Comparison of ENCODE assay signal across 10 cellular contexts in genomic region chr4:72909461-72909860, GRCh38.
DNase-seq lines count a peak whose midpoint lies in the region; ATAC-seq and TF ChIP-seq lines count a peak whose summit lies in the region.
"Had no signal": no experiment of that assay in that cellular context is flagged by ENCODE, and none has a peak within 500 bp of the region (broad histone marks: within the 10 kb centered on the region; RNA-seq: fewer than 3 reads in every experiment).

No MANE protein-coding gene starts in this region.

- H3K18ac ChIP-seq in mesendoderm (ENCODE audit: low read length) = no peak overlapping the region

- no peak overlapping the region for H3K56ac ChIP-seq in mesendoderm (ENCODE audit: low read length)

- H3K27me3 ChIP-seq in Caco-2 (replicated peaks; ENCODE audit: control insufficient read depth, insufficient read depth, low read length) (no peaks in the 10 kb centered on the region), KMS-11 (ENCODE audit: insufficient read depth, low read depth) (no peaks in the 10 kb centered on the region), mesendoderm (ENCODE audit: insufficient read depth, low read length, poor library complexity) (no peaks in the 10 kb centered on the region)

- TF ChIP-seq CTCF in Caco-2 (IDR thresholded peaks at IDR 0.05; ENCODE audit: insufficient read depth in 1 of 2, low read depth in 1 of 2, low read length in 1 of 2, severe bottlenecking in 1 of 2, unreplicated experiment in 1 of 2) = peak; percentile 34 to 53
- TF ChIP-seq CTCF in KMS-11 (conservative IDR thresholded peaks at IDR 0.05; ENCODE audit: low read depth, low read length) = peak; percentile 46; the same call in 1 of the 2 replicates
- peak; percentile 13 for TF ChIP-seq CTCF in MCF 10A (IDR thresholded peaks at IDR 0.05; ENCODE audit: unreplicated experiment)

- intact Hi-C loops in Caco-2 (cut with micrococcal nuclease; ENCODE audit: unreplicated experiment) = loop anchor here (1.0 to 2.0 kb wide), 3 partner anchors 109 to 404 kb away; no protein-coding TSS in a partner anchor
- intact Hi-C loops in MCF 10A (cut with micrococcal nuclease) = loop anchor here (1.0 kb wide), 2 partner anchors 207 to 404 kb away; no protein-coding TSS in a partner anchor

- no peak overlapping the region for H3K23ac ChIP-seq in mesendoderm (ENCODE audit: low read length)

- H2AK5ac ChIP-seq in mesendoderm (ENCODE audit: low read length) = no peak overlapping the region

- ATAC-seq in GM19023 (IDR thresholded peaks at IDR 0.05; ENCODE audit: unreplicated experiment) = no peak

- H2AFZ ChIP-seq in KMS-11 (ENCODE audit: low read depth) = no peak overlapping the region

- H3K4me1 ChIP-seq in Caco-2 = no peaks in the 10 kb centered on the region
- H3K4me1 ChIP-seq in KMS-11 (ENCODE audit: low read depth, poor library complexity, severe bottlenecking) = no peaks in the 10 kb centered on the region
- no peaks in the 10 kb centered on the region for H3K4me1 ChIP-seq in mesendoderm (ENCODE audit: control insufficient read depth, low read depth, low read length)

- H3K36me3 Mint-ChIP-seq in Caco-2 (ENCODE audit: insufficient read depth, unreplicated experiment) = no peaks in the 10 kb centered on the region
- H3K36me3 Mint-ChIP-seq in MCF 10A (ENCODE audit: insufficient read depth, unreplicated experiment) = no peaks in the 10 kb centered on the region

- H2BK120ac ChIP-seq in mesendoderm (ENCODE audit: low read depth, low read length) = no peak overlapping the region

- H4K20me1 ChIP-seq in KMS-11 (ENCODE audit: insufficient read depth) = no peaks in the 10 kb centered on the region

- no TSS peak for BruUV-seq in Caco-2 (replicated peaks; lab: Mats Ljungman, UMichigan)
- BruUV-seq in MCF 10A (replicated peaks; lab: Mats Ljungman, UMichigan) = no TSS peak

- H3K9ac ChIP-seq in KMS-11 (no peak overlapping the region), mesendoderm (ENCODE audit: low read length) (no peak overlapping the region)

- H3K4me3 Mint-ChIP-seq in Caco-2 (ENCODE audit: unreplicated experiment) (no peak overlapping the region), MCF 10A (ENCODE audit: unreplicated experiment) (no peak overlapping the region)
- H3K4me3 Mint-ChIP-seq: T-helper 1 cell treated with Interleukin-12 subunit alpha and Interleukin-12 subunit beta and Interleukin-4 antibody, amounts not matched to agents 30 μg/mL and 1 μg/mL, for 36 hours had no signal

- H3K9me3 ChIP-seq in Caco-2 = no peaks in the 10 kb centered on the region

- H3K36me3 ChIP-seq in Caco-2 (ENCODE audit: control insufficient read depth, insufficient read depth, low read length) (no peaks in the 10 kb centered on the region), KMS-11 (ENCODE audit: insufficient read depth) (no peaks in the 10 kb centered on the region), mesendoderm (ENCODE audit: control insufficient read depth, insufficient read depth, low read length) (no peaks in the 10 kb centered on the region)

- DNase-seq in Caco-2 (peak; percentile 38 to 63), MCF 10A (ENCODE audit: unreplicated experiment) (peak; percentile 39), mesendoderm (peak; percentile 66), amniotic stem cell (lab: John Stamatoyannopoulos, UW) (no peak), NCI-H2171 (lab: John Stamatoyannopoulos, UW) (no peak), NCI-H2171 treated with DMSO at 0.1 percent for 48 hours (lab: John Stamatoyannopoulos, UW) (no peak)

- H3K27ac ChIP-seq in KMS-11 (no peak overlapping the region), mesendoderm (ENCODE audit: low read depth, low read length) (no peak overlapping the region)
- H3K27ac ChIP-seq: epithelial cell of prostate had no signal

- H3K27ac Mint-ChIP-seq in Caco-2 (ENCODE audit: unreplicated experiment) (no peak overlapping the region), MCF 10A (ENCODE audit: low read depth, unreplicated experiment) (no peak overlapping the region)
- H3K27ac Mint-ChIP-seq: T-helper 1 cell treated with Interleukin-12 subunit alpha and Interleukin-12 subunit beta and Interleukin-4 antibody, amounts not matched to agents 30 μg/mL and 1 μg/mL, for 36 hours had no signal

- H2BK15ac ChIP-seq in mesendoderm (replicated peaks; ENCODE audit: low read depth) = no peak overlapping the region

- H3K4me3 ChIP-seq in Caco-2 (ENCODE audit: low read depth, low read length) = no peak overlapping the region
- no peak overlapping the region for H3K4me3 ChIP-seq in KMS-11 (IDR thresholded peaks at IDR 0.05; ENCODE audit: insufficient read depth, low read depth, low read length)
- H3K4me3 ChIP-seq in mesendoderm (ENCODE audit: low read length) = no peak overlapping the region

- POLR2A ChIA-PET in Caco-2 (lab: Charles Lee) = no interaction called here
- POLR2A ChIA-PET in MCF 10A (lab: Yijun Ruan, JAX) = no interaction called here

- no peak overlapping the region for H4K5ac ChIP-seq in mesendoderm (ENCODE audit: low read length)

- no peak overlapping the region for H3K4ac ChIP-seq in mesendoderm (ENCODE audit: low read depth, low read length)

- no peak overlapping the region for H3K4me2 ChIP-seq in KMS-11
- H3K4me2 ChIP-seq in mesendoderm (ENCODE audit: low read length) = no peak overlapping the region

- WGBS in mesendoderm (ENCODE audit: extremely low coverage, insufficient coverage, low lambda C conversion rate) = no CpG with 5 or more reads among the region's 1 CpG

- CTCF ChIA-PET in Caco-2 (lab: Charles Lee) (interaction anchor here (0.6 kb wide), 2 partner anchors 209 to 406 kb away, joined by 3 read pairs; no protein-coding TSS in a partner anchor), MCF 10A (lab: Yijun Ruan, JAX) (interaction anchor here (1.0 kb wide), 1 partner anchor 405 kb away, joined by 4 read pairs; no protein-coding TSS in a partner anchor)

- no peaks in the 10 kb centered on the region for H3K9me3 Mint-ChIP-seq in Caco-2 (ENCODE audit: unreplicated experiment)
- no peaks in the 10 kb centered on the region for H3K9me3 Mint-ChIP-seq in MCF 10A (ENCODE audit: unreplicated experiment)
- H3K9me3 Mint-ChIP-seq: T-helper 1 cell treated with Interleukin-12 subunit alpha and Interleukin-12 subunit beta and Interleukin-4 antibody, amounts not matched to agents 30 μg/mL and 1 μg/mL, for 36 hours had no signal

- H3K4me1 Mint-ChIP-seq in Caco-2 (ENCODE audit: low read depth, unreplicated experiment) (no peaks in the 10 kb centered on the region), MCF 10A (ENCODE audit: insufficient read depth, unreplicated experiment) (no peaks in the 10 kb centered on the region)

- no peak overlapping the region for H2BK5ac ChIP-seq in mesendoderm (ENCODE audit: low read length)

- H3K27me3 Mint-ChIP-seq in Caco-2 (ENCODE audit: insufficient read depth, unreplicated experiment) (no peaks in the 10 kb centered on the region), MCF 10A (ENCODE audit: insufficient read depth, unreplicated experiment) (no peaks in the 10 kb centered on the region)

- H3K79me1 ChIP-seq in mesendoderm (ENCODE audit: low read length) = no peaks in the 10 kb centered on the region

- H3K79me2 ChIP-seq in KMS-11 (ENCODE audit: insufficient read depth, low read depth) (no peaks in the 10 kb centered on the region), mesendoderm (ENCODE audit: control insufficient read depth, insufficient read depth, low read length) (no peaks in the 10 kb centered on the region)

- no peak overlapping the region for H4K8ac ChIP-seq in mesendoderm (ENCODE audit: low read depth, low read length)

Comparison
In these comparisons a context has a peak if more than half of its experiments do, and no peak if none do; other contexts are left out.
1. DNase-seq: peak in Caco-2 (2 of 2), MCF 10A (single experiment) and mesendoderm (single experiment); none in amniotic stem cell (single experiment), NCI-H2171 (single experiment) and NCI-H2171 treated with DMSO at 0.1 percent for 48 hours (single experiment).
2. Peak in every context shown above with its lines, with median percentiles within 50 percentile points of each other: CTCF ChIP-seq.